Comparison of ENCODE assay signal across 8 cellular contexts in genomic region chr15:37995461-37996347, GRCh38.
DNase-seq lines count a peak whose midpoint lies in the region; ATAC-seq, FAIRE-seq and TF ChIP-seq lines count a peak whose summit lies in the region.

No MANE protein-coding gene starts in this region.

- no peaks in the 10 kb centered on the region for H3K36me3 ChIP-seq in ACC112 (ENCODE audit: insufficient read depth, low read length)

- no peaks in the 10 kb centered on the region for H3K79me2 ChIP-seq in ACC112 (ENCODE audit: control insufficient read depth, insufficient read depth, low read length, unreplicated experiment)

- no peaks in the 10 kb centered on the region for H3K27me3 Mint-ChIP-seq in nephron (ENCODE audit: low read depth)

- no peak overlapping the region for H3K27ac ChIP-seq in ACC112 (ENCODE audit: low read depth, low read length)

- DNase-seq in GM12892 (ENCODE audit: insufficient read length) (no peak), RPMI7951 (ENCODE audit: low read depth) (peak; percentile 89), D341Med (ENCODE audit: low spot score) (no peak)

- peak overlapping the region in 2 of 3 experiments; percentile 21 to 37 for H3K27ac Mint-ChIP-seq in nephron

- peak; percentile 75 to 93 (median 81) for TF ChIP-seq CTCF in nephron (IDR thresholded peaks at IDR 0.05; ENCODE audit: unreplicated experiment in 3 of 3)

- H3K9me3 Mint-ChIP-seq in nephron: peaks cover 15% of the 10 kb centered on the region

- H3K4me3 ChIP-seq in ACC112 (ENCODE audit: low read depth, low read length): peak overlapping the region; percentile 67

- ATAC-seq in HG03520 (IDR thresholded peaks at IDR 0.05; ENCODE audit: unreplicated experiment) (peak; percentile 55), esophagus mucosa (peak; percentile 65), GM21447 (IDR thresholded peaks at IDR 0.05; ENCODE audit: unreplicated experiment) (no peak)

- no peaks in the 10 kb centered on the region for H3K36me3 Mint-ChIP-seq in nephron (ENCODE audit: low read depth)

- H3K4me1 ChIP-seq in ACC112 (ENCODE audit: control insufficient read depth, insufficient read depth, low read length, unreplicated experiment): peaks cover 6% of the 10 kb centered on the region

- FAIRE-seq in GM12892 (lab: Jason Lieb, UNC): peak; percentile 5

- H2AFZ ChIP-seq in ACC112 (ENCODE audit: low read length, unreplicated experiment): peak overlapping the region; percentile 67

- no peaks in the 10 kb centered on the region for H3K27me3 ChIP-seq in ACC112 (ENCODE audit: insufficient read depth, low read length)

- no peak overlapping the region for H3K4me3 Mint-ChIP-seq in nephron

- H3K4me1 Mint-ChIP-seq in nephron: peaks cover 12% of the 10 kb centered on the region

- TF ChIP-seq POLR2A in GM12892 (IDR thresholded peaks at IDR 0.05; ENCODE audit: low read depth, low read length): no peak
